ENCODE assay signal across 8 cellular contexts in genomic region chr1:150696151-150696550, GRCh38. TPM values are rescaled to one million over a fixed set of nuclear protein-coding genes. Genes with fewer than 3 reads are reported as not detected.
A peak's percentile ranks its signal among the peaks of the same experiment; 100 is the strongest.
DNase-seq lines count a peak whose midpoint lies in the region; ATAC-seq, FAIRE-seq and TF ChIP-seq lines count a peak whose summit lies in the region.

No MANE protein-coding gene starts in this region.

- H3K4me3 ChIP-seq in GM12864 (ENCODE audit: low read depth, low read length) (peak overlapping the region; percentile 71), OCI-LY7 (ENCODE audit: low read depth, low read length, poor library complexity, severe bottlenecking) (peak overlapping the region; percentile 81), endothelial cell of umbilical vein (replicated peaks in 1 of 3; ENCODE audit: insufficient read depth in 1 of 3, low read depth in 1 of 3, low read length in 3 of 3) (peak overlapping the region; percentile 58 to 96 (median 87)), pancreas (peak overlapping the region; percentile 33 to 56 (median 42))

- H3K79me2 ChIP-seq in OCI-LY7 (ENCODE audit: insufficient read depth, low read depth, low read length) (peaks cover 29% of the 10 kb centered on the region), endothelial cell of umbilical vein (ENCODE audit: control insufficient read depth, insufficient read depth, low read length) (peaks cover 10% of the 10 kb centered on the region)

- H3K9me1 ChIP-seq in endothelial cell of umbilical vein (replicated peaks; ENCODE audit: control insufficient read depth, extremely low read depth, insufficient read depth, low read length), result no peaks in the 10 kb centered on the region

- no peaks in the 10 kb centered on the region for H3K9me3 ChIP-seq in OCI-LY7 (ENCODE audit: low read length)
- no peaks in the 10 kb centered on the region for H3K9me3 ChIP-seq in endothelial cell of umbilical vein (replicated peaks; ENCODE audit: control insufficient read depth, insufficient read depth, low read length)
- no peaks in the 10 kb centered on the region for H3K9me3 ChIP-seq in pancreas

- H4K20me1 ChIP-seq in OCI-LY7 (ENCODE audit: insufficient read depth, low read length), result no peaks in the 10 kb centered on the region
- H4K20me1 ChIP-seq in endothelial cell of umbilical vein (replicated peaks; ENCODE audit: control insufficient read depth, extremely low read depth, insufficient read depth, low read length), result no peaks in the 10 kb centered on the region

- H3K9ac ChIP-seq in endothelial cell of umbilical vein (replicated peaks; ENCODE audit: extremely low read depth, insufficient read depth, low read length), result peak overlapping the region; percentile 82

- POLR2A ChIA-PET in OCI-LY7 (lab: Charles Lee) (interaction anchor here (0.6 to 1.9 kb wide), 10 partner anchors 9 to 618 kb away, joined by 3 to 18 read pairs (median 4); partner anchors contain the start of gene MCL1), endothelial cell of umbilical vein (lab: Charles Lee) (interaction anchor here (0.9 kb wide), 1 partner anchor 67 kb away, joined by 3 read pairs; the partner anchor contains the start of gene ENSA)

- H3K4me1 ChIP-seq in OCI-LY7 (ENCODE audit: insufficient read depth, low read length, poor library complexity, severe bottlenecking), result peaks cover 19% of the 10 kb centered on the region
- H3K4me1 ChIP-seq in endothelial cell of umbilical vein (ENCODE audit: control insufficient read depth, extremely low read depth, insufficient read depth, low read length), result peaks cover 33% of the 10 kb centered on the region
- peaks cover 0 to 29% (median 5%) of the 10 kb centered on the region in 3 donors for H3K4me1 ChIP-seq in pancreas

- whole genome bisulfite sequencing in pancreas, 2 donors, result 4% methylated on average over 1 of the region's 1 CpG

- BruUV-seq in OCI-LY7 (replicated peaks; lab: Mats Ljungman, UMichigan) (TSS peak; percentile 60), endothelial cell of umbilical vein (replicated peaks; lab: Mats Ljungman, UMichigan) (TSS peak; percentile 68)

- H3K27me3 ChIP-seq in endothelial cell of umbilical vein (ENCODE audit: control insufficient read depth in 2 of 2, insufficient read depth in 2 of 2, low read length in 2 of 2), result no peaks in the 10 kb centered on the region
- no peaks in the 10 kb centered on the region for H3K27me3 ChIP-seq in pancreas

- peak in 1 of 4 donors; percentile 30 for ATAC-seq in pancreas
- no peak for ATAC-seq in HG02610 (IDR thresholded peaks at IDR 0.05; ENCODE audit: unreplicated experiment)
- no peak for ATAC-seq in HG02852 (IDR thresholded peaks at IDR 0.05; ENCODE audit: unreplicated experiment)
- no peak for ATAC-seq in GM21786 (IDR thresholded peaks at IDR 0.05; ENCODE audit: unreplicated experiment)

- DNase-seq in GM12864 (ENCODE audit: low read depth) (no peak), OCI-LY7 (ENCODE audit: low spot score) (peak; percentile 8), endothelial cell of umbilical vein (ENCODE audit: low read depth, low spot score) (peak; percentile 32), pancreas (no peak), NCI-H748 (lab: John Stamatoyannopoulos, UW; ENCODE audit: unreplicated experiment) (no peak)

- H2AFZ ChIP-seq in OCI-LY7 (ENCODE audit: low read length), result no peak overlapping the region
- no peak overlapping the region for H2AFZ ChIP-seq in endothelial cell of umbilical vein (ENCODE audit: low read depth, low read length)

- H3K36me3 ChIP-seq in OCI-LY7 (ENCODE audit: insufficient read depth, low read length) (peaks cover 36% of the 10 kb centered on the region), endothelial cell of umbilical vein (ENCODE audit: control insufficient read depth in 2 of 2, extremely low read depth in 1 of 2, insufficient read depth in 2 of 2, low read length in 2 of 2) (peaks cover 0 to 7% of the 10 kb centered on the region in 2 experiments), pancreas (peaks cover 0 to 20% (median 10%) of the 10 kb centered on the region in 3 donors)

- TF ChIP-seq CTCF in GM12864 (IDR thresholded peaks at IDR 0.05; ENCODE audit: low read depth, low read length, missing control alignments), result no peak
- no peak for TF ChIP-seq CTCF in OCI-LY7 (conservative IDR thresholded peaks at IDR 0.05; ENCODE audit: low read length)
- no peak for TF ChIP-seq CTCF in endothelial cell of umbilical vein (IDR thresholded peaks at IDR 0.05; ENCODE audit: extremely low read depth in 1 of 2, insufficient read depth in 1 of 2, low read depth in 1 of 2, low read length in 2 of 2)
- no peak for TF ChIP-seq CTCF in pancreas (IDR thresholded peaks at IDR 0.05)

- peak overlapping the region; percentile 82 for H3K4me2 ChIP-seq in OCI-LY7 (ENCODE audit: low read length)
- H3K4me2 ChIP-seq in endothelial cell of umbilical vein (ENCODE audit: insufficient read depth, low read length), result peak overlapping the region; percentile 96

- CTCF ChIA-PET in OCI-LY7 (lab: Charles Lee; ENCODE audit: unreplicated experiment), result interaction anchor here (0.5 to 0.6 kb wide), 2 partner anchors 42 to 87 kb away, joined by 3 read pairs; no protein-coding TSS in a partner anchor
- CTCF ChIA-PET in endothelial cell of umbilical vein (lab: Charles Lee), result interaction anchor here (0.7 to 2.6 kb wide), 4 partner anchors 25 to 135 kb away, joined by 3 to 14 read pairs (median 4); no protein-coding TSS in a partner anchor

- FAIRE-seq in endothelial cell of umbilical vein (lab: Jason Lieb, UNC), result no peak
- FAIRE-seq in pancreas (lab: Jason Lieb, UNC), result no peak

- H3K27ac ChIP-seq in OCI-LY7 (ENCODE audit: low read depth, low read length, poor library complexity, severe bottlenecking) (no peak overlapping the region), endothelial cell of umbilical vein (ENCODE audit: insufficient read depth, low read depth, low read length) (peak overlapping the region; percentile 32), pancreas (peak overlapping the region in 3 of 4 donors; percentile 76 to 93 (median 85))

- intact Hi-C loops in OCI-LY7 (cut with micrococcal nuclease; ENCODE audit: unreplicated experiment), result loop anchor here (2.0 kb wide), 1 partner anchor 135 kb away; no protein-coding TSS in a partner anchor
- intact Hi-C loops in endothelial cell of umbilical vein (cut with micrococcal nuclease), result loop anchor here (2.0 kb wide), 1 partner anchor 69 kb away; the partner anchor contains the start of gene CTSS
- intact Hi-C loops in pancreas (cut with DNase I), result no loop called here

- H3K9me2 ChIP-seq in OCI-LY7 (ENCODE audit: insufficient read depth, low read length), result no peaks in the 10 kb centered on the region

- TF ChIP-seq POLR2A in endothelial cell of umbilical vein (IDR thresholded peaks at IDR 0.05; ENCODE audit: low read depth, low read length), result no peak

- dilution Hi-C loops in endothelial cell of umbilical vein (cut with MboI; ENCODE audit: extremely low pct_ligation_motif_present, low sequenced_read_pairs), result no loop called here

TF ChIP-seq in endothelial cell of umbilical vein, 7 proteins besides CTCF, POLR2A, EP300 and RAD21:
- no peak for TF ChIP-seq EZH2 (IDR thresholded peaks at IDR 0.05; ENCODE audit: borderline replicate concordance, low read depth, low read length, severe bottlenecking)
- no peak for TF ChIP-seq POLR2AphosphoS5 (IDR thresholded peaks at IDR 0.05; ENCODE audit: insufficient read depth, low read depth, low read length)
- no peak for TF ChIP-seq JUN (IDR thresholded peaks at IDR 0.05; ENCODE audit: borderline replicate concordance, insufficient read depth, insufficient read length, low read depth)
- TF ChIP-seq MYC (IDR thresholded peaks at IDR 0.05; ENCODE audit: low read depth, low read length), result no peak
- TF ChIP-seq GATA2 (IDR thresholded peaks at IDR 0.05; ENCODE audit: insufficient read depth, insufficient read length, low read depth, low read length), result no peak
- TF ChIP-seq FOS (IDR thresholded peaks at IDR 0.05; ENCODE audit: borderline replicate concordance, insufficient read depth, low read length), result no peak
- TF ChIP-seq MAX (IDR thresholded peaks at IDR 0.05; ENCODE audit: insufficient read depth, insufficient read length), result no peak

RNA-seq across cellular contexts. Expression of gene GOLPH3L, which starts 0.8 kb away (rescaled TPM):
- 6.2 and 13.2 TPM in 2 replicates for total RNA-seq in OCI-LY7 (2014; rRNA removed; shearing (Covaris generic))
- 28.4 and 29.0 TPM in 2 replicates for total RNA-seq in OCI-LY7 (2022)
- total RNA-seq in endothelial cell of umbilical vein, result 33.2 and 34.9 TPM in 2 replicates
- 13.0 and 15.7 TPM in 2 replicates for polyA plus RNA-seq in endothelial cell of umbilical vein
- 16.9 and 18.3 TPM in 2 replicates for polyA plus RNA-seq in endothelial cell of umbilical vein (2011; cell fraction: cytosol; rRNA removed)
- 10.9 and 14.0 TPM in 2 replicates for polyA plus RNA-seq in endothelial cell of umbilical vein (2011; cell fraction: nucleus; rRNA removed)
- polyA plus RNA-seq in endothelial cell of umbilical vein (2012), result 34.2 and 42.2 TPM in 2 replicates
- polyA minus RNA-seq in endothelial cell of umbilical vein, result 28.4 and 34.2 TPM in 2 replicates
- 13.4 TPM for polyA minus RNA-seq in endothelial cell of umbilical vein (2011; cell fraction: cytosol; rRNA and poly(A)+ RNA removed)
- polyA minus RNA-seq in endothelial cell of umbilical vein (2011; cell fraction: nucleus; rRNA and poly(A)+ RNA removed), result 15.4 and 16.4 TPM in 2 replicates
- total RNA-seq in pancreas, result 10 to 100 TPM; 19.3 to 34.8 (median 27.7) TPM
- 10 to 100 TPM; 10.5 to 14.5 TPM for polyA plus RNA-seq in pancreas

RNA-seq across cellular contexts. Expression of gene HORMAD1, which starts 24.5 kb away (rescaled TPM):
- total RNA-seq in OCI-LY7 (2014; rRNA removed; shearing (Covaris generic)), result not detected in 2 replicates
- total RNA-seq in OCI-LY7 (2022) (0.22 and 0.89 TPM in 2 replicates), endothelial cell of umbilical vein (not detected in 2 replicates), pancreas (under 1 TPM in 2 of 6 donors, not detected in 4; 0.28 TPM)
- polyA plus RNA-seq in endothelial cell of umbilical vein (not detected in 2 replicates), pancreas (under 1 TPM in 1 of 2 donors, not detected in 1; 0.08 TPM)
- not detected in 2 replicates for polyA plus RNA-seq in endothelial cell of umbilical vein (2011; cell fraction: cytosol; rRNA removed)
- not detected in 2 replicates for polyA plus RNA-seq in endothelial cell of umbilical vein (2011; cell fraction: nucleus; rRNA removed)
- not detected in 2 replicates for polyA plus RNA-seq in endothelial cell of umbilical vein (2012)
- polyA minus RNA-seq in endothelial cell of umbilical vein, result not detected in 2 replicates
- polyA minus RNA-seq in endothelial cell of umbilical vein (2011; cell fraction: cytosol; rRNA and poly(A)+ RNA removed), result 1.2 TPM
- not detected in 2 replicates for polyA minus RNA-seq in endothelial cell of umbilical vein (2011; cell fraction: nucleus; rRNA and poly(A)+ RNA removed)

Comparison
In these comparisons a context has a peak if more than half of its experiments do, and no peak if none do; other contexts are left out.
1. DNase-seq: peak in OCI-LY7 (single experiment) and endothelial cell of umbilical vein (single experiment); none in GM12864 (single experiment), pancreas (0 of 6) and NCI-H748 (single experiment).
2. intact Hi-C loops: an anchor here in OCI-LY7 (2.0 kb wide) and endothelial cell of umbilical vein (2.0 kb wide); none called in pancreas.
3. Peak in every context shown above with its lines, with median percentiles within 50 percentile points of each other: H3K4me3 ChIP-seq.